Comparison of ENCODE assay signal across 1 cellular context in the genomic region with DNA sequence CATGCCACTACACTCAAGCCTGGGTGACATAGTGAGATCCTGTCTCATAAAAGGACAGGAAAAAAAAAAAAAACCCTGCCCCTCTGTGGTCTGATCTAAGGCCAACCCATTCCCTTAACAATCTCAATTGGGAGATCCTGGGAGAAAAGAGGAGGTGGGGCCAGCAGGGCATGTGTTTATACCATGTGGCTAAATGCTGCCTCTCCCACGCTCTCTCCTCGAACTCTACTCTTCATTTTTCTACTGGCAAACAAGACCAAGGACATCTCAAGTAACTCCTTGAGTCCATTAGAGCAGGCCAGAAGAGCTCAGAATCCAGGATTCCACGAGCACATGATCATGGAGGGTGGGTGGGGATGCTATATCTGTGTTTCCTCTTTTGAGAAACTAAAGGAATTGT.
TF ChIP-seq lines count a peak whose summit lies in the region.

No MANE protein-coding gene starts in this region.

TF ChIP-seq in GM23338, 12 proteins besides CTCF, POLR2A, EP300 and RAD21 (continued from another document):
- TF ChIP-seq, protein P1, sequence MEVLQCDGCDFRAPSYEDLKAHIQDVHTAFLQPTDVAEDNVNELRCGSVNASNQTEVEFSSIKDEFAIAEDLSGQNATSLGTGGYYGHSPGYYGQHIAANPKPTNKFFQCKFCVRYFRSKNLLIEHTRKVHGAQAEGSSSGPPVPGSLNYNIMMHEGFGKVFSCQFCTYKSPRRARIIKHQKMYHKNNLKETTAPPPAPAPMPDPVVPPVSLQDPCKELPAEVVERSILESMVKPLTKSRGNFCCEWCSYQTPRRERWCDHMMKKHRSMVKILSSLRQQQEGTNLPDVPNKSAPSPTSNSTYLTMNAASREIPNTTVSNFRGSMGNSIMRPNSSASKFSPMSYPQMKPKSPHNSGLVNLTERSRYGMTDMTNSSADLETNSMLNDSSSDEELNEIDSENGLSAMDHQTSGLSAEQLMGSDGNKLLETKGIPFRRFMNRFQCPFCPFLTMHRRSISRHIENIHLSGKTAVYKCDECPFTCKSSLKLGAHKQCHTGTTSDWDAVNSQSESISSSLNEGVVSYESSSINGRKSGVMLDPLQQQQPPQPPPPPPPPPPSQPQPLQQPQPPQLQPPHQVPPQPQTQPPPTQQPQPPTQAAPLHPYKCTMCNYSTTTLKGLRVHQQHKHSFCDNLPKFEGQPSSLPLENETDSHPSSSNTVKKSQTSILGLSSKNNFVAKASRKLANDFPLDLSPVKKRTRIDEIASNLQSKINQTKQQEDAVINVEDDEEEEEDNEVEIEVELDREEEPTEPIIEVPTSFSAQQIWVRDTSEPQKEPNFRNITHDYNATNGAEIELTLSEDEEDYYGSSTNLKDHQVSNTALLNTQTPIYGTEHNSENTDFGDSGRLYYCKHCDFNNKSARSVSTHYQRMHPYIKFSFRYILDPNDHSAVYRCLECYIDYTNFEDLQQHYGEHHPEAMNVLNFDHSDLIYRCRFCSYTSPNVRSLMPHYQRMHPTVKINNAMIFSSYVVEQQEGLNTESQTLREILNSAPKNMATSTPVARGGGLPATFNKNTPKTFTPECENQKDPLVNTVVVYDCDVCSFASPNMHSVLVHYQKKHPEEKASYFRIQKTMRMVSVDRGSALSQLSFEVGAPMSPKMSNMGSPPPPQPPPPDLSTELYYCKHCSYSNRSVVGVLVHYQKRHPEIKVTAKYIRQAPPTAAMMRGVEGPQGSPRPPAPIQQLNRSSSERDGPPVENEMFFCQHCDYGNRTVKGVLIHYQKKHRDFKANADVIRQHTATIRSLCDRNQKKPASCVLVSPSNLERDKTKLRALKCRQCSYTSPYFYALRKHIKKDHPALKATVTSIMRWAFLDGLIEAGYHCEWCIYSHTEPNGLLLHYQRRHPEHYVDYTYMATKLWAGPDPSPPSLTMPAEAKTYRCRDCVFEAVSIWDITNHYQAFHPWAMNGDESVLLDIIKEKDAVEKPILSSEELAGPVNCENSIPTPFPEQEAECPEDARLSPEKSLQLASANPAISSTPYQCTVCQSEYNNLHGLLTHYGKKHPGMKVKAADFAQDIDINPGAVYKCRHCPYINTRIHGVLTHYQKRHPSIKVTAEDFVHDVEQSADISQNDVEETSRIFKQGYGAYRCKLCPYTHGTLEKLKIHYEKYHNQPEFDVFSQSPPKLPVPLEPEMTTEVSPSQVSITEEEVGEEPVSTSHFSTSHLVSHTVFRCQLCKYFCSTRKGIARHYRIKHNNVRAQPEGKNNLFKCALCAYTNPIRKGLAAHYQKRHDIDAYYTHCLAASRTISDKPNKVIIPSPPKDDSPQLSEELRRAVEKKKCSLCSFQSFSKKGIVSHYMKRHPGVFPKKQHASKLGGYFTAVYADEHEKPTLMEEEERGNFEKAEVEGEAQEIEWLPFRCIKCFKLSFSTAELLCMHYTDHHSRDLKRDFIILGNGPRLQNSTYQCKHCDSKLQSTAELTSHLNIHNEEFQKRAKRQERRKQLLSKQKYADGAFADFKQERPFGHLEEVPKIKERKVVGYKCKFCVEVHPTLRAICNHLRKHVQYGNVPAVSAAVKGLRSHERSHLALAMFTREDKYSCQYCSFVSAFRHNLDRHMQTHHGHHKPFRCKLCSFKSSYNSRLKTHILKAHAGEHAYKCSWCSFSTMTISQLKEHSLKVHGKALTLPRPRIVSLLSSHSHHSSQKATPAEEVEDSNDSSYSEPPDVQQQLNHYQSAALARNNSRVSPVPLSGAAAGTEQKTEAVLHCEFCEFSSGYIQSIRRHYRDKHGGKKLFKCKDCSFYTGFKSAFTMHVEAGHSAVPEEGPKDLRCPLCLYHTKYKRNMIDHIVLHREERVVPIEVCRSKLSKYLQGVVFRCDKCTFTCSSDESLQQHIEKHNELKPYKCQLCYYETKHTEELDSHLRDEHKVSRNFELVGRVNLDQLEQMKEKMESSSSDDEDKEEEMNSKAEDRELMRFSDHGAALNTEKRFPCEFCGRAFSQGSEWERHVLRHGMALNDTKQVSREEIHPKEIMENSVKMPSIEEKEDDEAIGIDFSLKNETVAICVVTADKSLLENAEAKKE (CRISPR knock-in tag; IDR thresholded peaks at IDR 0.05): no peak
- TF ChIP-seq ZNF331 (CRISPR knock-in tag; IDR thresholded peaks at IDR 0.05; ENCODE audit: low read depth) (no peak), JUNB (IDR thresholded peaks at IDR 0.05; ENCODE audit: unreplicated experiment) (no peak)
TF ChIP-seq in GM23338: peak in this region for 0.
